ENCODE assay signal across 19 cellular contexts in genomic region chr3:53534216-53534615, GRCh38. TPM values are rescaled to one million over a fixed set of nuclear protein-coding genes. Genes with fewer than 3 reads are reported as not detected.
"Had no signal": no experiment of that assay in that cellular context is flagged by ENCODE, and none has a peak within 500 bp of the region (broad histone marks: within the 10 kb centered on the region; RNA-seq: fewer than 3 reads in every experiment).

No MANE protein-coding gene starts in this region.

- H3K27ac ChIP-seq: SJSA1, SK-N-MC had no signal

- DNase-seq: KBM-7, NCI-H1092, NCI-H1105 treated with DMSO at 0.1 percent for 48 hours, NCI-H1417 treated with DMSO at 0.1 percent for 48 hours, NCI-H146, NCI-H2029, NCI-H2081 treated with DMSO at 0.1 percent for 48 hours, NCI-H2171, NCI-H226, NCI-H446, NCI-H510A, NCI-H524 treated with DMSO at 0.1 percent for 48 hours, NCI-H69, NCI-H774, Right ventricle myocardium superior, RPMI8226, SIG-M5 had no signal

- H3K9me3 ChIP-seq: SJSA1 had no signal

- H3K36me3 ChIP-seq: SJSA1 had no signal

- H3K4me1 ChIP-seq: SJSA1 had no signal

- H3K4me3 ChIP-seq: SJSA1, SK-N-MC had no signal

RNA-seq across cellular contexts. Expression of gene CACNA1D, which starts 39.8 kb away (rescaled TPM):
- total RNA-seq: SJSA1 had no signal
